14 cellular contexts compared by ENCODE assay signal in the genomic region with DNA sequence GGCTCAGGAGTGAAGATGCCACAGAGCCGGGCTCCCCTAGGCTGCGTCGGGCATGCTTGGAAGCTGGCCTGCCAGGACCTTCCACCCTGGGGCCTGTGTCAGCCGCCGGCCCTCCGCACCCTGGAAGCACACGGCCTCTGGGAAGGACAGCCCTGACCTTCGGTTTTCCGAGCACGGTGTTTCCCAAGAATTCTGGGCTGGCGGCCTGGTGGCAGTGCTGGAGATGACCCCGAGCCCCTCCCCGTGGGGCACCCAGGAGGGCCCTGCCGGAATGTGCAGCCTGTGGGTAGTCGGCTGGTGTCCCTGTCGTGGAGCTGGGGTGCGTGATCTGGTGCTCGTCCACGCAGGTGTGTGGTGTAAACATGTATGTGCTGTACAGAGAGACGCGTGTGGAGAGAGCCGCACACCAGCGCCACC.
DNase-seq lines count a peak whose midpoint lies in the region; ATAC-seq and TF ChIP-seq lines count a peak whose summit lies in the region.
"Had no signal": no experiment of that assay in that cellular context is flagged by ENCODE, and none has a peak within 500 bp of the region (broad histone marks: within the 10 kb centered on the region; RNA-seq: fewer than 3 reads in every experiment).

No MANE protein-coding gene starts in this region.

- peaks cover 5 to 81% (median 64%) of the 10 kb centered on the region in 11 experiments; a peak in 21 of 22 replicates for H4K20me1 ChIP-seq in BLaER1 treated with 17β-estradiol and CSF1 and Interleukin-3, amounts not matched to agents 10 nM and 100 nM

- intact Hi-C loops in adrenal gland (cut with DNase I) = loop anchor here (5.0 to 10.0 kb wide), 3 partner anchors 55 to 385 kb away; partner anchors contain the start of gene RXRA (in 1 of the 2)
- intact Hi-C loops in ovary (cut with DNase I) = loop anchor here in 1 of 4 donors (5.0 kb wide), 1 partner anchor 112 kb away; the partner anchor contains the start of gene RXRA
- intact Hi-C loops in Right ventricle myocardium inferior (cut with DNase I) = loop anchor here (5.0 kb wide), 1 partner anchor 62 kb away; no protein-coding TSS in a partner anchor

- H3K27ac ChIP-seq in BLaER1 treated with 17β-estradiol and CSF1 and Interleukin-3, amounts not matched to agents 10 nM and 100 nM = no peak overlapping the region
- H3K27ac ChIP-seq in adrenal gland (peak overlapping the region in 4 of 5 donors; percentile 6 to 68 (median 26)), ovary (no peak overlapping the region)

- peak; percentile 31 for ATAC-seq in left lobe of liver
- no peak for ATAC-seq in Right ventricle myocardium inferior
- ATAC-seq: HCT116 had no signal

- DNase-seq in adrenal gland = peak in 6 of 7 donors; percentile 32 to 79 (median 65)
- DNase-seq in left lobe of liver (ENCODE audit: low spot score) = peak; percentile 88
- DNase-seq in ovary = peak in 3 of 5 donors; percentile 33 to 52 (median 50)
- DNase-seq in NCI-H128 (lab: John Stamatoyannopoulos, UW; ENCODE audit: unreplicated experiment) = no peak
- no peak for DNase-seq in stimulated activated CD4-positive, alpha-beta T cell treated with anti-CD3 and anti-CD28 coated beads, Interleukin-15, amount 100 ng/mL, for 24 hours
- DNase-seq in Right ventricle myocardium inferior (ENCODE audit: missing footprints) = no peak
- no peak for DNase-seq in GM10266 (ENCODE audit: extremely low spot score)
- DNase-seq: COR-L47, DMS153, NCI-H1436, NCI-H2029 treated with DMSO at 0.1 percent for 48 hours, NCI-H510A treated with DMSO at 0.1 percent for 48 hours had no signal

- TF ChIP-seq CTCF in adrenal gland (IDR thresholded peaks at IDR 0.05) (no peak), ovary (IDR thresholded peaks at IDR 0.05) (no peak), GM10266 (IDR thresholded peaks at IDR 0.05; ENCODE audit: control insufficient read depth, insufficient read depth, low read depth, missing control alignments) (no peak)

- H3K9ac ChIP-seq in BLaER1 treated with 17β-estradiol and CSF1 and Interleukin-3, amounts not matched to agents 10 nM and 100 nM = no peak overlapping the region; a peak in 2 of 22 replicates

- TF ChIP-seq EP300 in ovary (IDR thresholded peaks at IDR 0.05) = no peak

- peaks cover 59 to 94% (median 73%) of the 10 kb centered on the region in 10 experiments for H3K4me1 ChIP-seq in BLaER1 treated with 17β-estradiol and CSF1 and Interleukin-3, amounts not matched to agents 10 nM and 100 nM
- H3K4me1 ChIP-seq in adrenal gland (replicated peaks in 1 of 2) (peaks cover 21 to 72% of the 10 kb centered on the region in 2 donors), ovary (ENCODE audit: insufficient read depth) (peaks cover 34% of the 10 kb centered on the region)

- H3K27me3 ChIP-seq in BLaER1 treated with 17β-estradiol and CSF1 and Interleukin-3, amounts not matched to agents 10 nM and 100 nM = peaks cover 0 to 10% (median 0%) of the 10 kb centered on the region in 11 experiments; a peak in 3 of 22 replicates
- H3K27me3 ChIP-seq in adrenal gland (no peaks in the 10 kb centered on the region), ovary (no peaks in the 10 kb centered on the region)

- 45 to 75% (median 66%) methylated on average over 8 to 23 of the region's 23 CpGs for WGBS in adrenal gland, 4 donors
- WGBS in ovary, 3 donors = 81 to 89% (median 83%) methylated on average over 23 of the region's 23 CpGs

- H3K4me2 ChIP-seq in BLaER1 treated with 17β-estradiol and CSF1 and Interleukin-3, amounts not matched to agents 10 nM and 100 nM = peak overlapping the region; percentile 66 to 94 (median 83)

- no peak for TF ChIP-seq POLR2A in adrenal gland (IDR thresholded peaks at IDR 0.05)
- no peak for TF ChIP-seq POLR2A in ovary (IDR thresholded peaks at IDR 0.05)

- H3K4me3 ChIP-seq in BLaER1 treated with 17β-estradiol and CSF1 and Interleukin-3, amounts not matched to agents 10 nM and 100 nM = no peak overlapping the region
- no peak overlapping the region for H3K4me3 ChIP-seq in adrenal gland
- H3K4me3 ChIP-seq in ovary = no peak overlapping the region

- H3K36me3 ChIP-seq in BLaER1 treated with 17β-estradiol and CSF1 and Interleukin-3, amounts not matched to agents 10 nM and 100 nM = peaks cover 13 to 38% (median 23%) of the 10 kb centered on the region in 11 experiments
- peaks cover 0 to 27% of the 10 kb centered on the region in 2 donors for H3K36me3 ChIP-seq in adrenal gland (replicated peaks in 1 of 2)
- H3K36me3 ChIP-seq in ovary = no peaks in the 10 kb centered on the region

- no peaks in the 10 kb centered on the region for H3K9me3 ChIP-seq in BLaER1 treated with 17β-estradiol and CSF1 and Interleukin-3, amounts not matched to agents 10 nM and 100 nM (replicated peaks in 1 of 11)
- no peaks in the 10 kb centered on the region for H3K9me3 ChIP-seq in adrenal gland (replicated peaks in 1 of 3)
- no peaks in the 10 kb centered on the region for H3K9me3 ChIP-seq in ovary

Comparison
In these comparisons a context has a peak if more than half of its experiments do, and no peak if none do; other contexts are left out.
1. H3K27ac ChIP-seq: peak in adrenal gland (4 of 5); none in BLaER1 treated with 17β-estradiol and CSF1 and Interleukin-3, amounts not matched to agents 10 nM and 100 nM (0 of 11) and ovary (0 of 2).
2. DNase-seq: peak in adrenal gland (6 of 7), left lobe of liver (single experiment) and ovary (3 of 5); none in NCI-H128 (single experiment), stimulated activated CD4-positive, alpha-beta T cell treated with anti-CD3 and anti-CD28 coated beads, Interleukin-15, amount 100 ng/mL, for 24 hours (single experiment), Right ventricle myocardium inferior (single experiment) and GM10266 (single experiment).